ENCODE assay signal across 11 cellular contexts in genomic region chr1:116433283-116434257, GRCh38.
A peak's percentile ranks its signal among the peaks of the same experiment; 100 is the strongest.
DNase-seq lines count a peak whose midpoint lies in the region; ATAC-seq, FAIRE-seq and TF ChIP-seq lines count a peak whose summit lies in the region.
"Had no signal": no experiment of that assay in that cellular context is flagged by ENCODE, and none has a peak within 500 bp of the region (broad histone marks: within the 10 kb centered on the region; RNA-seq: fewer than 3 reads in every experiment).

No MANE protein-coding gene starts in this region.

- DNase-seq in G401 (ENCODE audit: low spot score) (peak; percentile 62), SW480 (ENCODE audit: low spot score) (peak; percentile 96), heart right ventricle (peak; percentile 66 to 69), posterior cingulate gyrus (peak; percentile 81 to 98 (median 88)), AG08395 (ENCODE audit: low spot score) (no peak), glomerular visceral epithelial cell (ENCODE audit: extremely low spot score) (no peak), kidney (no peak)
- DNase-seq in activated CD4-positive, alpha-beta T cell treated with anti-CD3 and anti-CD28 coated beads for 1 hour, result no peak
- DNase-seq: DND-41, SW 1271 had no signal

- no peak for FAIRE-seq in kidney (lab: Jason Lieb, UNC)

- H3K4me3 ChIP-seq in heart right ventricle (no peak overlapping the region), kidney (ENCODE audit: low read length in 2 of 2) (no peak overlapping the region)
- H3K4me3 ChIP-seq: lung had no signal

- no peak overlapping the region for H3K9ac ChIP-seq in kidney (ENCODE audit: low read length in 2 of 2)

- in situ Hi-C loops in G401 (cut with HindIII; ENCODE audit: low sequenced_read_pairs), result no loop called here

- no peak for TF ChIP-seq CTCF in heart right ventricle (IDR thresholded peaks at IDR 0.05)
- no peak for TF ChIP-seq CTCF in kidney (IDR thresholded peaks at IDR 0.05; ENCODE audit: borderline replicate concordance, extremely low read depth, insufficient read depth)

- ATAC-seq in heart right ventricle, result peak; percentile 82 to 95 (median 88)

- peak overlapping the region; percentile 23 to 86 (median 74) for H3K27ac ChIP-seq in heart right ventricle
- no peak overlapping the region for H3K27ac ChIP-seq in kidney (ENCODE audit: low read depth in 2 of 2, low read length in 2 of 2)

- WGBS in heart right ventricle, 2 donors, result 40 to 53% methylated on average over 13 of the region's 13 CpGs

- H3K9me3 ChIP-seq in heart right ventricle (peaks cover 0 to 8% (median 0%) of the 10 kb centered on the region in 11 donors), kidney (ENCODE audit: control insufficient read depth in 1 of 2, low read length in 2 of 2) (no peaks in the 10 kb centered on the region)

- H3K27me3 ChIP-seq in heart right ventricle, result no peaks in the 10 kb centered on the region

- no peaks in the 10 kb centered on the region for H3K36me3 ChIP-seq in heart right ventricle
- H3K36me3 ChIP-seq in kidney (ENCODE audit: control insufficient read depth in 1 of 2, insufficient read depth in 2 of 2, low read length in 2 of 2), result no peaks in the 10 kb centered on the region

- intact Hi-C loops in heart right ventricle (cut with DNase I) (loop anchor here in 4 of 10 donors (1.0 to 5.0 kb wide), 4 partner anchors 17 to 44 kb away; no protein-coding TSS in a partner anchor), posterior cingulate gyrus (cut with DNase I) (loop anchor here (2.0 kb wide), 3 partner anchors 15 to 57 kb away; no protein-coding TSS in a partner anchor), kidney (cut with DNase I) (no loop called here)

- peaks cover 0 to 25% (median 12%) of the 10 kb centered on the region in 9 donors for H3K4me1 ChIP-seq in heart right ventricle
- no peaks in the 10 kb centered on the region for H3K4me1 ChIP-seq in kidney (ENCODE audit: control insufficient read depth in 1 of 2, insufficient read depth in 1 of 2, low read depth in 1 of 2, low read length in 2 of 2)

Comparison
In these comparisons a context has a peak if more than half of its experiments do, and no peak if none do; other contexts are left out.
1. DNase-seq: peak in G401 (single experiment), SW480 (single experiment), heart right ventricle (2 of 2) and posterior cingulate gyrus (10 of 10); none in AG08395 (single experiment), glomerular visceral epithelial cell (single experiment), activated CD4-positive, alpha-beta T cell treated with anti-CD3 and anti-CD28 coated beads for 1 hour (single experiment) and kidney (single experiment).
2. H3K27ac ChIP-seq: peak in heart right ventricle (10 of 10); none in kidney (0 of 2).